In genomic region chr6:53344993-53345392, GRCh38 we compare ENCODE assay signal across 1 cellular context.
TF ChIP-seq lines count a peak whose summit lies in the region.

No MANE protein-coding gene starts in this region.

TF ChIP-seq in GM12878, 131 proteins besides CTCF, POLR2A, EP300 and RAD21:
- no peak for TF ChIP-seq SMARCA5 (IDR thresholded peaks at IDR 0.05)
- peak; percentile 91 for TF ChIP-seq PKNOX1 (IDR thresholded peaks at IDR 0.05)
- peak; percentile 77 for TF ChIP-seq YY1 (IDR thresholded peaks at IDR 0.05; ENCODE audit: low read depth, low read length)
- peak; percentile 77 for TF ChIP-seq PBX3 (IDR thresholded peaks at IDR 0.05; ENCODE audit: insufficient replicate concordance, low read depth, low read length)
